ENCODE assay signal across 10 cellular contexts in the genomic region with DNA sequence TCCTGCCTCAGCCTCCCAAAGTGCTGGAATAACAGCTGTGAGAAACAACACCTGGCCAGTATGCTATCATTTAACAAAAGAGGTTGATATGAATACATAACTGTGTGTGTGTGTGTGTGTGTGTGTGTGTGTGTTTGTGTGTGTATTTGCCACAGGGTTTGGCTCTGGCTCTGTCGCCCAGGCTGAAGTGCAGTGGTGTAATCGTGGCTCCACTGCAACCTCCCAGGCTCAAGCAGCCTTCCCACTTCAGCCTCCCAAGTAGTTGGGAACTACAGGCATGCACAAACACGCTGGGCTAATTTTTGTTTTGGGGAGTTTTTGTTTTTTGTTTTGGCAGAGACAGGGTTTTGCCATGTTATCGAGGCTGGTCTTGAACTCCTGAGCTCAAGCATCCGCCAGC.
"Had no signal": no experiment of that assay in that cellular context is flagged by ENCODE, and none has a peak within 500 bp of the region (broad histone marks: within the 10 kb centered on the region; RNA-seq: fewer than 3 reads in every experiment).

No MANE protein-coding gene starts in this region.

- H3K4me3 ChIP-seq: GM23248, HAP-1, K562 had no signal

- H3K36me3 ChIP-seq: HAP-1 had no signal

- ATAC-seq: HCT116, HepG2, K562 had no signal

- DNase-seq: GM23248, GOT3, H7, HFFc6, KG1 had no signal

- H3K27ac ChIP-seq: GM23248, HL-60 had no signal

- H2AFZ ChIP-seq: GM23248 had no signal

- H3K9ac ChIP-seq: GM23248 had no signal
